1 cellular context compared by ENCODE assay signal in the genomic region with DNA sequence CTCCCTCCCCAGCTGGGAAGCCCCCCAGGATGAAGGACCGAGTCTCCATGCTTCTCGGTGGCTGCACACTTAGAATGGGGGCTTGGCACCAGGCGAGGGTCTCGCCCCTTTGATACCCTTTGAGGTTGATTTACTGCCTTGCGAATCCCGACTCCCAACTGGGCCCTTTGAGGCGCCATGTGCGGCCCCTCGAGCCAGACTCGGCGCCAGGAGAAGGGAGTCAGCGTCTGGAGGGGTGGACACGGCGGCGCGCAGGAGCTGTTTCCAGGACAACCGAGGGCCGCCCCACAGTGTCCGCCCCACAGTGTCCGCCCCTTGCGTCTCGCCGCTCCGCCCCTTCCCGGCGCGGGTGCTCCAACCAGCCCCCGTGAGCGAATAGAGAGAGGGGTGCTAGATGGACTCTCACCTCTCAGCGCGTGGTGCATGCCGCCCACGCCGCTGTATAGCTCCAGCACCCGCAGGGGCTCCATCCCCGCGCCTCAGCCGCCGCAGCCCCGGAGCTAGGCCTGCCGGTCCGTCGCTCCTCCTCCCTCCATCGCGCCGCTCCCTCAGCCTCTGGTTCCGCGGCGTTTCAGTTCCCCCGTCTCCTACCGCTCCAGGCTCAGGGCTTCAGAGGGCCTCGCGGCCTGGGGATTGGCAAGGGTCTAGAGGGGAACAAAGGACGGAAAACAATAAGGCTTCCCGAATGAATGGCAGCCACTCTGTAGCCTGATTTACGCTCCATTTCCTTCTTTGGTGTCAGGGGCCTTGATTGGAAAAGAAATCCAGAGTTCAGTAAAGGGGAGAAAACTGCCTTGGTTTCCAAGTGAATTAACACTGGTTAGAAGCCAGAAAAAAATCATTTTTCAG.
A peak's percentile ranks its signal among the peaks of the same experiment; 100 is the strongest.
TF ChIP-seq lines count a peak whose summit lies in the region.

A gene with protein sequence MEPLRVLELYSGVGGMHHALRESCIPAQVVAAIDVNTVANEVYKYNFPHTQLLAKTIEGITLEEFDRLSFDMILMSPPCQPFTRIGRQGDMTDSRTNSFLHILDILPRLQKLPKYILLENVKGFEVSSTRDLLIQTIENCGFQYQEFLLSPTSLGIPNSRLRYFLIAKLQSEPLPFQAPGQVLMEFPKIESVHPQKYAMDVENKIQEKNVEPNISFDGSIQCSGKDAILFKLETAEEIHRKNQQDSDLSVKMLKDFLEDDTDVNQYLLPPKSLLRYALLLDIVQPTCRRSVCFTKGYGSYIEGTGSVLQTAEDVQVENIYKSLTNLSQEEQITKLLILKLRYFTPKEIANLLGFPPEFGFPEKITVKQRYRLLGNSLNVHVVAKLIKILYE (minus strand): TSS at position 508 of the 849 bp plus-strand sequence. CDS start 38 bp downstream, at position 470.

TF ChIP-seq in K562, 482 proteins besides CTCF, POLR2A, EP300 and RAD21 (continued from another document and continues in another):
- TF ChIP-seq, protein P1, sequence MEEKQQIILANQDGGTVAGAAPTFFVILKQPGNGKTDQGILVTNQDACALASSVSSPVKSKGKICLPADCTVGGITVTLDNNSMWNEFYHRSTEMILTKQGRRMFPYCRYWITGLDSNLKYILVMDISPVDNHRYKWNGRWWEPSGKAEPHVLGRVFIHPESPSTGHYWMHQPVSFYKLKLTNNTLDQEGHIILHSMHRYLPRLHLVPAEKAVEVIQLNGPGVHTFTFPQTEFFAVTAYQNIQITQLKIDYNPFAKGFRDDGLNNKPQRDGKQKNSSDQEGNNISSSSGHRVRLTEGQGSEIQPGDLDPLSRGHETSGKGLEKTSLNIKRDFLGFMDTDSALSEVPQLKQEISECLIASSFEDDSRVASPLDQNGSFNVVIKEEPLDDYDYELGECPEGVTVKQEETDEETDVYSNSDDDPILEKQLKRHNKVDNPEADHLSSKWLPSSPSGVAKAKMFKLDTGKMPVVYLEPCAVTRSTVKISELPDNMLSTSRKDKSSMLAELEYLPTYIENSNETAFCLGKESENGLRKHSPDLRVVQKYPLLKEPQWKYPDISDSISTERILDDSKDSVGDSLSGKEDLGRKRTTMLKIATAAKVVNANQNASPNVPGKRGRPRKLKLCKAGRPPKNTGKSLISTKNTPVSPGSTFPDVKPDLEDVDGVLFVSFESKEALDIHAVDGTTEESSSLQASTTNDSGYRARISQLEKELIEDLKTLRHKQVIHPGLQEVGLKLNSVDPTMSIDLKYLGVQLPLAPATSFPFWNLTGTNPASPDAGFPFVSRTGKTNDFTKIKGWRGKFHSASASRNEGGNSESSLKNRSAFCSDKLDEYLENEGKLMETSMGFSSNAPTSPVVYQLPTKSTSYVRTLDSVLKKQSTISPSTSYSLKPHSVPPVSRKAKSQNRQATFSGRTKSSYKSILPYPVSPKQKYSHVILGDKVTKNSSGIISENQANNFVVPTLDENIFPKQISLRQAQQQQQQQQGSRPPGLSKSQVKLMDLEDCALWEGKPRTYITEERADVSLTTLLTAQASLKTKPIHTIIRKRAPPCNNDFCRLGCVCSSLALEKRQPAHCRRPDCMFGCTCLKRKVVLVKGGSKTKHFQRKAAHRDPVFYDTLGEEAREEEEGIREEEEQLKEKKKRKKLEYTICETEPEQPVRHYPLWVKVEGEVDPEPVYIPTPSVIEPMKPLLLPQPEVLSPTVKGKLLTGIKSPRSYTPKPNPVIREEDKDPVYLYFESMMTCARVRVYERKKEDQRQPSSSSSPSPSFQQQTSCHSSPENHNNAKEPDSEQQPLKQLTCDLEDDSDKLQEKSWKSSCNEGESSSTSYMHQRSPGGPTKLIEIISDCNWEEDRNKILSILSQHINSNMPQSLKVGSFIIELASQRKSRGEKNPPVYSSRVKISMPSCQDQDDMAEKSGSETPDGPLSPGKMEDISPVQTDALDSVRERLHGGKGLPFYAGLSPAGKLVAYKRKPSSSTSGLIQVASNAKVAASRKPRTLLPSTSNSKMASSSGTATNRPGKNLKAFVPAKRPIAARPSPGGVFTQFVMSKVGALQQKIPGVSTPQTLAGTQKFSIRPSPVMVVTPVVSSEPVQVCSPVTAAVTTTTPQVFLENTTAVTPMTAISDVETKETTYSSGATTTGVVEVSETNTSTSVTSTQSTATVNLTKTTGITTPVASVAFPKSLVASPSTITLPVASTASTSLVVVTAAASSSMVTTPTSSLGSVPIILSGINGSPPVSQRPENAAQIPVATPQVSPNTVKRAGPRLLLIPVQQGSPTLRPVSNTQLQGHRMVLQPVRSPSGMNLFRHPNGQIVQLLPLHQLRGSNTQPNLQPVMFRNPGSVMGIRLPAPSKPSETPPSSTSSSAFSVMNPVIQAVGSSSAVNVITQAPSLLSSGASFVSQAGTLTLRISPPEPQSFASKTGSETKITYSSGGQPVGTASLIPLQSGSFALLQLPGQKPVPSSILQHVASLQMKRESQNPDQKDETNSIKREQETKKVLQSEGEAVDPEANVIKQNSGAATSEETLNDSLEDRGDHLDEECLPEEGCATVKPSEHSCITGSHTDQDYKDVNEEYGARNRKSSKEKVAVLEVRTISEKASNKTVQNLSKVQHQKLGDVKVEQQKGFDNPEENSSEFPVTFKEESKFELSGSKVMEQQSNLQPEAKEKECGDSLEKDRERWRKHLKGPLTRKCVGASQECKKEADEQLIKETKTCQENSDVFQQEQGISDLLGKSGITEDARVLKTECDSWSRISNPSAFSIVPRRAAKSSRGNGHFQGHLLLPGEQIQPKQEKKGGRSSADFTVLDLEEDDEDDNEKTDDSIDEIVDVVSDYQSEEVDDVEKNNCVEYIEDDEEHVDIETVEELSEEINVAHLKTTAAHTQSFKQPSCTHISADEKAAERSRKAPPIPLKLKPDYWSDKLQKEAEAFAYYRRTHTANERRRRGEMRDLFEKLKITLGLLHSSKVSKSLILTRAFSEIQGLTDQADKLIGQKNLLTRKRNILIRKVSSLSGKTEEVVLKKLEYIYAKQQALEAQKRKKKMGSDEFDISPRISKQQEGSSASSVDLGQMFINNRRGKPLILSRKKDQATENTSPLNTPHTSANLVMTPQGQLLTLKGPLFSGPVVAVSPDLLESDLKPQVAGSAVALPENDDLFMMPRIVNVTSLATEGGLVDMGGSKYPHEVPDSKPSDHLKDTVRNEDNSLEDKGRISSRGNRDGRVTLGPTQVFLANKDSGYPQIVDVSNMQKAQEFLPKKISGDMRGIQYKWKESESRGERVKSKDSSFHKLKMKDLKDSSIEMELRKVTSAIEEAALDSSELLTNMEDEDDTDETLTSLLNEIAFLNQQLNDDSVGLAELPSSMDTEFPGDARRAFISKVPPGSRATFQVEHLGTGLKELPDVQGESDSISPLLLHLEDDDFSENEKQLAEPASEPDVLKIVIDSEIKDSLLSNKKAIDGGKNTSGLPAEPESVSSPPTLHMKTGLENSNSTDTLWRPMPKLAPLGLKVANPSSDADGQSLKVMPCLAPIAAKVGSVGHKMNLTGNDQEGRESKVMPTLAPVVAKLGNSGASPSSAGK (IDR thresholded peaks at IDR 0.05): peak; percentile 84
- TF ChIP-seq U2AF1 (optimal IDR thresholded peaks at IDR 0.05; ENCODE audit: low read depth, low read length) (peak; percentile 78), SMARCE1 (IDR thresholded peaks at IDR 0.05) (no peak), CBFB (CRISPR knock-in tag; IDR thresholded peaks at IDR 0.05) (peak; percentile 36; the same call in 1 of the 2 replicates), ZNF717 (CRISPR knock-in tag; IDR thresholded peaks at IDR 0.05) (no peak), SIRT6 (IDR thresholded peaks at IDR 0.05; ENCODE audit: low read depth, low read length) (no peak), TSC22D4 (tag; IDR thresholded peaks at IDR 0.05) (no peak), MCM3 (IDR thresholded peaks at IDR 0.05) (no peak), ZNF184 (CRISPR knock-in tag; IDR thresholded peaks at IDR 0.05) (no peak), KAT8 (IDR thresholded peaks at IDR 0.05; ENCODE audit: low read depth) (no peak), TEAD1 (CRISPR knock-in tag; IDR thresholded peaks at IDR 0.05) (0 out of 4 replicates have a peak, but pooled peaks of 1 of the 2 experiments have one; percentile 3), PML (IDR thresholded peaks at IDR 0.05; ENCODE audit: low read length) (no peak), TEAD2 (tag; IDR thresholded peaks at IDR 0.05) (no peak)
- TF ChIP-seq, protein P2, sequence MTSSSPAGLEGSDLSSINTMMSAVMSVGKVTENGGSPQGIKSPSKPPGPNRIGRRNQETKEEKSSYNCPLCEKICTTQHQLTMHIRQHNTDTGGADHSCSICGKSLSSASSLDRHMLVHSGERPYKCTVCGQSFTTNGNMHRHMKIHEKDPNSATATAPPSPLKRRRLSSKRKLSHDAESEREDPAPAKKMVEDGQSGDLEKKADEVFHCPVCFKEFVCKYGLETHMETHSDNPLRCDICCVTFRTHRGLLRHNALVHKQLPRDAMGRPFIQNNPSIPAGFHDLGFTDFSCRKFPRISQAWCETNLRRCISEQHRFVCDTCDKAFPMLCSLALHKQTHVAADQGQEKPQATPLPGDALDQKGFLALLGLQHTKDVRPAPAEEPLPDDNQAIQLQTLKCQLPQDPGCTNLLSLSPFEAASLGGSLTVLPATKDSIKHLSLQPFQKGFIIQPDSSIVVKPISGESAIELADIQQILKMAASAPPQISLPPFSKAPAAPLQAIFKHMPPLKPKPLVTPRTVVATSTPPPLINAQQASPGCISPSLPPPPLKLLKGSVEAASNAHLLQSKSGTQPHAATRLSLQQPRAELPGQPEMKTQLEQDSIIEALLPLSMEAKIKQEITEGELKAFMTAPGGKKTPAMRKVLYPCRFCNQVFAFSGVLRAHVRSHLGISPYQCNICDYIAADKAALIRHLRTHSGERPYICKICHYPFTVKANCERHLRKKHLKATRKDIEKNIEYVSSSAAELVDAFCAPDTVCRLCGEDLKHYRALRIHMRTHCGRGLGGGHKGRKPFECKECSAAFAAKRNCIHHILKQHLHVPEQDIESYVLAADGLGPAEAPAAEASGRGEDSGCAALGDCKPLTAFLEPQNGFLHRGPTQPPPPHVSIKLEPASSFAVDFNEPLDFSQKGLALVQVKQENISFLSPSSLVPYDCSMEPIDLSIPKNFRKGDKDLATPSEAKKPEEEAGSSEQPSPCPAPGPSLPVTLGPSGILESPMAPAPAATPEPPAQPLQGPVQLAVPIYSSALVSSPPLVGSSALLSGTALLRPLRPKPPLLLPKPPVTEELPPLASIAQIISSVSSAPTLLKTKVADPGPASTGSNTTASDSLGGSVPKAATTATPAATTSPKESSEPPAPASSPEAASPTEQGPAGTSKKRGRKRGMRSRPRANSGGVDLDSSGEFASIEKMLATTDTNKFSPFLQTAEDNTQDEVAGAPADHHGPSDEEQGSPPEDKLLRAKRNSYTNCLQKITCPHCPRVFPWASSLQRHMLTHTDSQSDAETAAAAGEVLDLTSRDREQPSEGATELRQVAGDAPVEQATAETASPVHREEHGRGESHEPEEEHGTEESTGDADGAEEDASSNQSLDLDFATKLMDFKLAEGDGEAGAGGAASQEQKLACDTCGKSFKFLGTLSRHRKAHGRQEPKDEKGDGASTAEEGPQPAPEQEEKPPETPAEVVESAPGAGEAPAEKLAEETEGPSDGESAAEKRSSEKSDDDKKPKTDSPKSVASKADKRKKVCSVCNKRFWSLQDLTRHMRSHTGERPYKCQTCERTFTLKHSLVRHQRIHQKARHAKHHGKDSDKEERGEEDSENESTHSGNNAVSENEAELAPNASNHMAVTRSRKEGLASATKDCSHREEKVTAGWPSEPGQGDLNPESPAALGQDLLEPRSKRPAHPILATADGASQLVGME (CRISPR knock-in tag; IDR thresholded peaks at IDR 0.05): peak; percentile 83; the same call in 1 of the 2 replicates
- TF ChIP-seq, protein P3, sequence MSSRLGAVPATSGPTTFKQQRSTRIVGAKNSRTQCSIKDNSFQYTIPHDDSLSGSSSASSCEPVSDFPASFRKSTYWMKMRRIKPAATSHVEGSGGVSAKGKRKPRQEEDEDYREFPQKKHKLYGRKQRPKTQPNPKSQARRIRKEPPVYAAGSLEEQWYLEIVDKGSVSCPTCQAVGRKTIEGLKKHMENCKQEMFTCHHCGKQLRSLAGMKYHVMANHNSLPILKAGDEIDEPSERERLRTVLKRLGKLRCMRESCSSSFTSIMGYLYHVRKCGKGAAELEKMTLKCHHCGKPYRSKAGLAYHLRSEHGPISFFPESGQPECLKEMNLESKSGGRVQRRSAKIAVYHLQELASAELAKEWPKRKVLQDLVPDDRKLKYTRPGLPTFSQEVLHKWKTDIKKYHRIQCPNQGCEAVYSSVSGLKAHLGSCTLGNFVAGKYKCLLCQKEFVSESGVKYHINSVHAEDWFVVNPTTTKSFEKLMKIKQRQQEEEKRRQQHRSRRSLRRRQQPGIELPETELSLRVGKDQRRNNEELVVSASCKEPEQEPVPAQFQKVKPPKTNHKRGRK (tag; IDR thresholded peaks at IDR 0.05): no peak
- TF ChIP-seq, protein P4, sequence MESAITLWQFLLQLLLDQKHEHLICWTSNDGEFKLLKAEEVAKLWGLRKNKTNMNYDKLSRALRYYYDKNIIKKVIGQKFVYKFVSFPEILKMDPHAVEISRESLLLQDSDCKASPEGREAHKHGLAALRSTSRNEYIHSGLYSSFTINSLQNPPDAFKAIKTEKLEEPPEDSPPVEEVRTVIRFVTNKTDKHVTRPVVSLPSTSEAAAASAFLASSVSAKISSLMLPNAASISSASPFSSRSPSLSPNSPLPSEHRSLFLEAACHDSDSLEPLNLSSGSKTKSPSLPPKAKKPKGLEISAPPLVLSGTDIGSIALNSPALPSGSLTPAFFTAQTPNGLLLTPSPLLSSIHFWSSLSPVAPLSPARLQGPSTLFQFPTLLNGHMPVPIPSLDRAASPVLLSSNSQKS (CRISPR knock-in tag; IDR thresholded peaks at IDR 0.05): no peak
- TF ChIP-seq, protein P5, sequence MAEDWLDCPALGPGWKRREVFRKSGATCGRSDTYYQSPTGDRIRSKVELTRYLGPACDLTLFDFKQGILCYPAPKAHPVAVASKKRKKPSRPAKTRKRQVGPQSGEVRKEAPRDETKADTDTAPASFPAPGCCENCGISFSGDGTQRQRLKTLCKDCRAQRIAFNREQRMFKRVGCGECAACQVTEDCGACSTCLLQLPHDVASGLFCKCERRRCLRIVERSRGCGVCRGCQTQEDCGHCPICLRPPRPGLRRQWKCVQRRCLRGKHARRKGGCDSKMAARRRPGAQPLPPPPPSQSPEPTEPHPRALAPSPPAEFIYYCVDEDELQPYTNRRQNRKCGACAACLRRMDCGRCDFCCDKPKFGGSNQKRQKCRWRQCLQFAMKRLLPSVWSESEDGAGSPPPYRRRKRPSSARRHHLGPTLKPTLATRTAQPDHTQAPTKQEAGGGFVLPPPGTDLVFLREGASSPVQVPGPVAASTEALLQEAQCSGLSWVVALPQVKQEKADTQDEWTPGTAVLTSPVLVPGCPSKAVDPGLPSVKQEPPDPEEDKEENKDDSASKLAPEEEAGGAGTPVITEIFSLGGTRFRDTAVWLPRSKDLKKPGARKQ (CRISPR knock-in tag; IDR thresholded peaks at IDR 0.05): no peak
- TF ChIP-seq, protein P6, sequence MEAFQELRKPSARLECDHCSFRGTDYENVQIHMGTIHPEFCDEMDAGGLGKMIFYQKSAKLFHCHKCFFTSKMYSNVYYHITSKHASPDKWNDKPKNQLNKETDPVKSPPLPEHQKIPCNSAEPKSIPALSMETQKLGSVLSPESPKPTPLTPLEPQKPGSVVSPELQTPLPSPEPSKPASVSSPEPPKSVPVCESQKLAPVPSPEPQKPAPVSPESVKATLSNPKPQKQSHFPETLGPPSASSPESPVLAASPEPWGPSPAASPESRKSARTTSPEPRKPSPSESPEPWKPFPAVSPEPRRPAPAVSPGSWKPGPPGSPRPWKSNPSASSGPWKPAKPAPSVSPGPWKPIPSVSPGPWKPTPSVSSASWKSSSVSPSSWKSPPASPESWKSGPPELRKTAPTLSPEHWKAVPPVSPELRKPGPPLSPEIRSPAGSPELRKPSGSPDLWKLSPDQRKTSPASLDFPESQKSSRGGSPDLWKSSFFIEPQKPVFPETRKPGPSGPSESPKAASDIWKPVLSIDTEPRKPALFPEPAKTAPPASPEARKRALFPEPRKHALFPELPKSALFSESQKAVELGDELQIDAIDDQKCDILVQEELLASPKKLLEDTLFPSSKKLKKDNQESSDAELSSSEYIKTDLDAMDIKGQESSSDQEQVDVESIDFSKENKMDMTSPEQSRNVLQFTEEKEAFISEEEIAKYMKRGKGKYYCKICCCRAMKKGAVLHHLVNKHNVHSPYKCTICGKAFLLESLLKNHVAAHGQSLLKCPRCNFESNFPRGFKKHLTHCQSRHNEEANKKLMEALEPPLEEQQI (IDR thresholded peaks at IDR 0.05): peak; percentile 97
